8 cellular contexts compared by ENCODE assay signal in genomic region chr4:1748465-1748995, GRCh38. TPM values are rescaled to one million over a fixed set of nuclear protein-coding genes. Genes with fewer than 3 reads are reported as not detected.
DNase-seq lines count a peak whose midpoint lies in the region; TF ChIP-seq lines count a peak whose summit lies in the region.

No MANE protein-coding gene starts in this region.

- WGBS in hepatocyte (ENCODE audit: low lambda C conversion rate, missing lambda C conversion rate): 22% methylated on average over 19 of the region's 29 CpGs

- peak; percentile 91 for TF ChIP-seq CTCF in hepatocyte (IDR thresholded peaks at IDR 0.05; ENCODE audit: poor library complexity)

- no peak overlapping the region for H3K27ac ChIP-seq in hepatocyte

- H3K4me2 ChIP-seq in hepatocyte: peak overlapping the region; percentile 73

- peak; percentile 91 for DNase-seq in DMS 273 (lab: John Stamatoyannopoulos, UW; ENCODE audit: unreplicated experiment)
- DNase-seq in DMS 273 treated with DMSO at 0.1 percent for 48 hours (lab: John Stamatoyannopoulos, UW): no peak
- peak; percentile 39 for DNase-seq in NCI-H1105 treated with DMSO at 0.1 percent for 48 hours (lab: John Stamatoyannopoulos, UW)
- peak; percentile 80 for DNase-seq in T-helper 9 cell
- peak in 36 of 56 donors; percentile 12 to 83 (median 34) for DNase-seq in amygdala (lab: John Stamatoyannopoulos, UW)
- DNase-seq in hepatocyte (ENCODE audit: low spot score): peak; percentile 92
- peak; percentile 70 to 84 (median 76) for DNase-seq in stimulated activated CD4-positive, alpha-beta T cell treated with anti-CD3 and anti-CD28 coated beads, Interleukin-12 subunit alpha, Interleukin-12 subunit beta, amount 100 ng/mL, for 48 hours (ENCODE audit: low read depth in 2 of 3, low spot score in 1 of 3)
- no peak for DNase-seq in putamen (ENCODE audit: low spot score)

- H2AFZ ChIP-seq in hepatocyte: no peak overlapping the region

- H3K79me2 ChIP-seq in hepatocyte: no peaks in the 10 kb centered on the region

- no peaks in the 10 kb centered on the region for H3K9me3 ChIP-seq in hepatocyte (ENCODE audit: low read depth)

- no peaks in the 10 kb centered on the region for H3K36me3 ChIP-seq in hepatocyte (replicated peaks; ENCODE audit: insufficient read depth, low read depth)

- no peaks in the 10 kb centered on the region for H3K9me2 ChIP-seq in hepatocyte (replicated peaks; ENCODE audit: insufficient read depth)

- no peaks in the 10 kb centered on the region for H4K20me1 ChIP-seq in hepatocyte (ENCODE audit: insufficient read depth, poor library complexity, severe bottlenecking)

- peaks cover 20% of the 10 kb centered on the region for H3K4me1 ChIP-seq in hepatocyte (ENCODE audit: insufficient read depth)

- no peak overlapping the region for H3K4me3 ChIP-seq in hepatocyte

- no peaks in the 10 kb centered on the region for H3K27me3 ChIP-seq in hepatocyte

RNA-seq across cellular contexts. Expression of gene TACC3, which starts 27.2 kb away (rescaled TPM):
- total RNA-seq in hepatocyte: 9.3 and 10.5 TPM in 2 replicates
- 14.8 and 16.7 TPM in 2 replicates for polyA plus RNA-seq in hepatocyte

RNA-seq across cellular contexts. Expression of gene TMEM129, which starts 27.4 kb away (rescaled TPM):
- total RNA-seq in hepatocyte: 36.1 and 40.8 TPM in 2 replicates
- polyA plus RNA-seq in hepatocyte: 57.8 and 59.4 TPM in 2 replicates

RNA-seq across cellular contexts. Expression of gene SLBP, which starts 36.4 kb away (rescaled TPM):
- 48.2 and 82.5 TPM in 2 replicates for total RNA-seq in hepatocyte
- polyA plus RNA-seq in hepatocyte: 81.8 and 84.0 TPM in 2 replicates

RNA-seq across cellular contexts. Expression of gene FGFR3, which starts 44.6 kb away (rescaled TPM):
- total RNA-seq in hepatocyte: 70.0 and 82.0 TPM in 2 replicates
- polyA plus RNA-seq in hepatocyte: 99.8 and 132 TPM in 2 replicates

Comparison
In these comparisons a context has a peak if more than half of its experiments do, and no peak if none do; other contexts are left out.
1. DNase-seq: peak in DMS 273 (single experiment), NCI-H1105 treated with DMSO at 0.1 percent for 48 hours (single experiment), T-helper 9 cell (single experiment), amygdala (36 of 56), hepatocyte (single experiment) and stimulated activated CD4-positive, alpha-beta T cell treated with anti-CD3 and anti-CD28 coated beads, Interleukin-12 subunit alpha, Interleukin-12 subunit beta, amount 100 ng/mL, for 48 hours (3 of 3); none in DMS 273 treated with DMSO at 0.1 percent for 48 hours (single experiment) and putamen (single experiment).